Comparison of ENCODE assay signal across 8 cellular contexts in the genomic region with DNA sequence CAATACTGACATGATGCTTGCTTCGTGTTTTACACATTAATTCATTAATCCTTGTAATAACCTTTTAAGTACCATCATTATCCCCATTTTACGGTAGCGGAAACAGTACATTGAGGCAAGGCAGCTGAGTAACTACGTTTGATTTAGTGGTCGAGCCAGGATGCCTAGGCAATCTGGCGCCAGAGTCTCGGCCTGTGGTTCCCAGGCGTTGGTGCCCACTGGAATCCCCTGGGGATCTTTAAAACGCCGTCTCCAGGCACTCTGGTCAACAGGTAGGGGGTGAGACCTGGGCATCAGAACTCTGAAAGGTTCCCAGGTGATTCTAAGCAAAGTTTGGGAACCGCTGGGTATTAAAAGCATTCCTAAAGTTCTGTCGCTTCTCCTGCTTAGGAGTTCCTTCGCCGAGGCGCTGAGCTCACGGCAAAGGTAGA. TPM values are rescaled to one million over a fixed set of nuclear protein-coding genes. Genes with fewer than 3 reads are reported as not detected.
DNase-seq lines count a peak whose midpoint lies in the region; TF ChIP-seq lines count a peak whose summit lies in the region.

No MANE protein-coding gene starts in this region.

- peaks cover 7% of the 10 kb centered on the region for H3K36me3 Mint-ChIP-seq in brain

- H3K27me3 ChIP-seq in BJ (ENCODE audit: control insufficient read depth, insufficient read depth, low read length) (peaks cover 2% of the 10 kb centered on the region), HUES48 (ENCODE audit: control insufficient read depth, insufficient read depth, low read length) (peaks cover 26% of the 10 kb centered on the region)

- H3K36me3 ChIP-seq in BJ (ENCODE audit: control insufficient read depth, insufficient read depth, low read length) (no peaks in the 10 kb centered on the region), HUES48 (ENCODE audit: control insufficient read depth, insufficient read depth, low read length) (no peaks in the 10 kb centered on the region), mesodermal cell (ENCODE audit: control insufficient read depth, insufficient read depth, low read length) (no peaks in the 10 kb centered on the region)

- CTCF ChIA-PET in BJ (lab: Yijun Ruan, JAX), result interaction anchor here (1.5 kb wide), 1 partner anchor 31 kb away, joined by 3 read pairs; no protein-coding TSS in a partner anchor

- H3K4me3 Mint-ChIP-seq in brain, result peak overlapping the region; percentile 79 to 89 (median 82)

- peaks cover 30% of the 10 kb centered on the region for H3K27me3 Mint-ChIP-seq in brain

- H3K9me3 Mint-ChIP-seq in brain, result peaks cover 0 to 3% (median 0%) of the 10 kb centered on the region in 5 experiments

- H3K4me1 ChIP-seq in HUES48 (ENCODE audit: control insufficient read depth, insufficient read depth, low read length), result peaks cover 22% of the 10 kb centered on the region
- no peaks in the 10 kb centered on the region for H3K4me1 ChIP-seq in mesodermal cell (ENCODE audit: control insufficient read depth, insufficient read depth, low read length, poor library complexity, severe bottlenecking)

- peak overlapping the region; percentile 3 for H3K27ac ChIP-seq in HUES48 (ENCODE audit: low read depth, low read length)
- H3K27ac ChIP-seq in mesodermal cell (ENCODE audit: low read depth, low read length, severe bottlenecking), result no peak overlapping the region

- H3K4me3 ChIP-seq in BJ (ENCODE audit: low read depth, low read length) (peak overlapping the region; percentile 93), HUES48 (ENCODE audit: low read depth, low read length) (peak overlapping the region; percentile 85), mesodermal cell (ENCODE audit: extremely low read depth, insufficient read depth, low read length, poor library complexity, severe bottlenecking) (peak overlapping the region; percentile 87)

- H3K9me3 ChIP-seq in HUES48 (ENCODE audit: control insufficient read depth, insufficient read depth, low read length) (no peaks in the 10 kb centered on the region), mesodermal cell (ENCODE audit: control insufficient read depth, low read length) (no peaks in the 10 kb centered on the region)

- POLR2A ChIA-PET in BJ (lab: Charles Lee), result no interaction called here

- H3K4me1 Mint-ChIP-seq in brain, result peaks cover 19% of the 10 kb centered on the region

- no peak for DNase-seq in BJ (ENCODE audit: low read depth)
- DNase-seq in AML-193 (lab: John Stamatoyannopoulos, UW), result no peak
- DNase-seq in activated CD4-positive, CD25-positive, alpha-beta regulatory T cell (lab: John Stamatoyannopoulos, UW), result no peak
- DNase-seq in retina, result no peak
- DNase-seq in UCSD-AML1 (lab: John Stamatoyannopoulos, UW; ENCODE audit: unreplicated experiment), result no peak

- WGBS in mesodermal cell (ENCODE audit: insufficient coverage in 2 of 2), 2 experiments, result 38 to 57% methylated on average over 10 to 13 of the region's 16 CpGs

- 0 out of 2 replicates have a peak overlapping the region, but pooled peaks have one; percentile 45 for H3K9ac ChIP-seq in HUES48 (ENCODE audit: low read depth, low read length)

- peak overlapping the region in 1 of 5 experiments; percentile 32 for H3K27ac Mint-ChIP-seq in brain

- TF ChIP-seq CTCF in BJ (IDR thresholded peaks at IDR 0.05; ENCODE audit: insufficient read depth, low read depth, low read length), result no peak
- no peak for TF ChIP-seq CTCF in brain (conservative IDR thresholded peaks at IDR 0.05)

RNA-seq across cellular contexts. Expression of gene DTNBP1, which starts 1.0 kb away (rescaled TPM):
- 15.8 and 19.1 TPM in 2 replicates for polyA plus RNA-seq in BJ (2011; rRNA removed)
- polyA minus RNA-seq in BJ (2011; rRNA and poly(A)+ RNA removed), result 14.5 and 14.6 TPM in 2 replicates
- 33.1 TPM for polyA plus RNA-seq in brain (ENCODE audit: insufficient read depth, low read depth, low replicate concordance)
- 16.8 TPM for polyA plus RNA-seq in mesodermal cell (2013, experiment 1 of 2)
- 14.6 TPM for polyA plus RNA-seq in mesodermal cell (2013, experiment 2 of 2)
